9 cellular contexts compared by ENCODE assay signal in the genomic region with DNA sequence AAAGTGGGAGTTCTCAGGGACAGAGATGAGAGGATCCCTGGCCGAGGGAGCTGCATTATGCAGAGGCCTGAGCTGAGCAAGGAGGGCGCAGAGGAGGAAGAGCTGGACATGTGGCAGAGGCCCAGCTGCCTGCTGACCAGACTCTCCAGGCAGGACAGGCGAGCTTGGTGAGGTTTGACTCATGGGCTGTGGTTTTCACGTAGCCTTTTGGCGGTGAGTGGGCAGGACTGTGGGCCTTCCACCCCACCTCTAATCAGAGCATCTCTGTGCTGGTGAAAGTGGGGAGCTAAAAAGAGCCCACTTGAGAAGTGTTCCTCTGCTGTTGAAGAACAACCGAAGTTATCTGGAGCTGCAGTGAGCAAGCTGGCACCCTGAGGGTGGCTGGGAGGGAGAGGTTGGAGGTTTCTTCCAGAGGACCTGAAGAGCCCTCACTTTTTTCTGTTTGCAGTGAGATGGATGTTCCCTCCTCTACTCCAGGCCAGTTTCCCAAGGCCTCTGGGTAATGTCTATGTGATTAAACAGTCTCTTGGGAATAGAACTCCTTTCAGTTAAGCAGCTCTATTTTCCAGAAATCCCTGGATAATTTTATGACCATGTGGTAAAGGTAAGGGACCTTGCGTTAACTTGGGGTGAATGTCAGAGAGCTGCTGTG. TPM values are rescaled to one million over a fixed set of nuclear protein-coding genes. Genes with fewer than 3 reads are reported as not detected.
A peak's percentile ranks its signal among the peaks of the same experiment; 100 is the strongest.
DNase-seq lines count a peak whose midpoint lies in the region; ATAC-seq and TF ChIP-seq lines count a peak whose summit lies in the region.
"Had no signal": no experiment of that assay in that cellular context is flagged by ENCODE, and none has a peak within 500 bp of the region (broad histone marks: within the 10 kb centered on the region; RNA-seq: fewer than 3 reads in every experiment).

No MANE protein-coding gene starts in this region.

- no peaks in the 10 kb centered on the region for H3K36me3 ChIP-seq in adipocyte (ENCODE audit: control insufficient read depth, insufficient read depth, low read length, severe bottlenecking)
- H3K36me3 ChIP-seq in heart right ventricle: no peaks in the 10 kb centered on the region
- H3K36me3 ChIP-seq in sigmoid colon: no peaks in the 10 kb centered on the region

- H3K4me3 ChIP-seq in adipocyte (ENCODE audit: low read length) (no peak overlapping the region), heart right ventricle (no peak overlapping the region), sigmoid colon (no peak overlapping the region)

- H3K27ac ChIP-seq in heart right ventricle (peak overlapping the region; percentile 70 to 88 (median 81)), sigmoid colon (peak overlapping the region; percentile 50 to 80 (median 70))

- intact Hi-C loops in heart right ventricle (cut with DNase I) (no loop called here), sigmoid colon (cut with DNase I) (no loop called here)

- H3K4me1 ChIP-seq in adipocyte (ENCODE audit: control insufficient read depth, insufficient read depth, low read length) (peaks cover 34% of the 10 kb centered on the region), heart right ventricle (peaks cover 31 to 76% (median 70%) of the 10 kb centered on the region in 9 donors), sigmoid colon (peaks cover 0 to 61% (median 57%) of the 10 kb centered on the region in 4 donors)

- H3K9me3 ChIP-seq in adipocyte (ENCODE audit: control insufficient read depth, low read length) (no peaks in the 10 kb centered on the region), heart right ventricle (peaks cover 0 to 6% (median 0%) of the 10 kb centered on the region in 11 donors), sigmoid colon (no peaks in the 10 kb centered on the region)

- no peak for TF ChIP-seq EP300 in sigmoid colon (IDR thresholded peaks at IDR 0.05)

- DNase-seq in ELR (ENCODE audit: low read depth) (peak; percentile 92), adipocyte (ENCODE audit: low read depth) (peak; percentile 83), heart right ventricle (peak; percentile 37 to 40), sigmoid colon (peak; percentile 83), COLO668 (lab: John Stamatoyannopoulos, UW; ENCODE audit: unreplicated experiment) (no peak)
- DNase-seq in stimulated activated naive CD4-positive, alpha-beta T cell treated with Interleukin-2 at 50 U/mL for 16 hours (lab: John Stamatoyannopoulos, UW): no peak
- DNase-seq: activated CD4-positive, CD25-positive, alpha-beta regulatory T cell had no signal

- ATAC-seq in heart right ventricle (peak; percentile 32 to 78 (median 56)), GM21528 (IDR thresholded peaks at IDR 0.05; ENCODE audit: low FRiP score, unreplicated experiment) (no peak), GM19463 (IDR thresholded peaks at IDR 0.05; ENCODE audit: unreplicated experiment) (no peak)

- H3K27me3 ChIP-seq in adipocyte (replicated peaks; ENCODE audit: control insufficient read depth, insufficient read depth, low read length) (no peaks in the 10 kb centered on the region), heart right ventricle (no peaks in the 10 kb centered on the region), sigmoid colon (no peaks in the 10 kb centered on the region)

- TF ChIP-seq CTCF in heart right ventricle (IDR thresholded peaks at IDR 0.05) (no peak), sigmoid colon (IDR thresholded peaks at IDR 0.05) (no peak)

- TF ChIP-seq POLR2A in sigmoid colon (IDR thresholded peaks at IDR 0.05): no peak

- 41 to 51% methylated on average over 7 of the region's 7 CpGs for WGBS in heart right ventricle, 2 donors
- 77 to 78% methylated on average over 7 of the region's 7 CpGs for WGBS in sigmoid colon, 2 donors

- H3K9ac ChIP-seq in adipocyte (ENCODE audit: low read length): peak overlapping the region; percentile 52

RNA-seq across cellular contexts. Expression of gene EPN2, which starts 11.9 kb away (rescaled TPM):
- 10 to 100 TPM; 42.7 to 83.1 (median 58.8) TPM for total RNA-seq in heart right ventricle
- 10 to 100 TPM; 20.0 to 27.9 TPM for polyA plus RNA-seq in heart right ventricle
- total RNA-seq in sigmoid colon: 10 to 100 TPM; 31.7 to 55.4 (median 47.6) TPM
- 10 to 100 TPM; 12.0 to 22.1 (median 15.3) TPM for polyA plus RNA-seq in sigmoid colon

Comparison
In these comparisons a context has a peak if more than half of its experiments do, and no peak if none do; other contexts are left out.
1. DNase-seq: peak in ELR (single experiment), adipocyte (single experiment), heart right ventricle (2 of 2) and sigmoid colon (single experiment); none in COLO668 (single experiment) and stimulated activated naive CD4-positive, alpha-beta T cell treated with Interleukin-2 at 50 U/mL for 16 hours (single experiment).
2. ATAC-seq: peak in heart right ventricle (8 of 8); none in GM21528 (single experiment) and GM19463 (single experiment).